In genomic region chr15:43329222-43329959, GRCh38 we compare ENCODE assay signal across 1 cellular context.
TF ChIP-seq lines count a peak whose summit lies in the region.

No MANE protein-coding gene starts in this region.

TF ChIP-seq in K562, 482 proteins besides CTCF, POLR2A, EP300 and RAD21:
- no peak for TF ChIP-seq CCNT2 (IDR thresholded peaks at IDR 0.05; ENCODE audit: borderline replicate concordance, extremely low read depth, insufficient read length, low read depth, low read length)
- no peak for TF ChIP-seq KLF13 (tag; IDR thresholded peaks at IDR 0.05; ENCODE audit: borderline replicate concordance, low read depth)
- peak; percentile 22; the same call in 1 of the 2 replicates for TF ChIP-seq STAG1 (CRISPR knock-in tag; IDR thresholded peaks at IDR 0.05; ENCODE audit: borderline replicate concordance)
- TF ChIP-seq UBTF (IDR thresholded peaks at IDR 0.05; ENCODE audit: borderline replicate concordance in 1 of 2, low read depth in 2 of 2, low read length in 2 of 2) = 0 out of 4 replicates have a peak, but pooled peaks of 1 of the 2 experiments have one; percentile 29
- TF ChIP-seq, protein P1, sequence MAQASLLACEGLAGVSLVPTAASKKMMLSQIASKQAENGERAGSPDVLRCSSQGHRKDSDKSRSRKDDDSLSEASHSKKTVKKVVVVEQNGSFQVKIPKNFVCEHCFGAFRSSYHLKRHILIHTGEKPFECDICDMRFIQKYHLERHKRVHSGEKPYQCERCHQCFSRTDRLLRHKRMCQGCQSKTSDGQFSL (CRISPR knock-in tag; IDR thresholded peaks at IDR 0.05) = peak; percentile 71
- TF ChIP-seq, protein P1 (tag; IDR thresholded peaks at IDR 0.05) = no peak
- 0 out of 2 replicates have a peak, but pooled peaks have one; percentile 85 for TF ChIP-seq KAT7 (CRISPR knock-in tag; IDR thresholded peaks at IDR 0.05; ENCODE audit: borderline replicate concordance)
- 0 out of 2 replicates have a peak, but pooled peaks have one; percentile 7 for TF ChIP-seq SMARCE1 (IDR thresholded peaks at IDR 0.05)
- 0 out of 2 replicates have a peak, but pooled peaks have one; percentile 4 for TF ChIP-seq NR1H2 (CRISPR knock-in tag; IDR thresholded peaks at IDR 0.05)
- TF ChIP-seq ZNF507 (tag; conservative IDR thresholded peaks at IDR 0.05) = no peak
- TF ChIP-seq ZNF12 (CRISPR knock-in tag; IDR thresholded peaks at IDR 0.05) = 0 out of 2 replicates have a peak, but pooled peaks have one; percentile 6
- no peak for TF ChIP-seq TCF7 (IDR thresholded peaks at IDR 0.05; ENCODE audit: borderline replicate concordance)
- TF ChIP-seq CBFB (CRISPR knock-in tag; IDR thresholded peaks at IDR 0.05) = peak; percentile 44; the same call in 1 of the 2 replicates
